ENCODE assay signal across 8 cellular contexts in the genomic region with DNA sequence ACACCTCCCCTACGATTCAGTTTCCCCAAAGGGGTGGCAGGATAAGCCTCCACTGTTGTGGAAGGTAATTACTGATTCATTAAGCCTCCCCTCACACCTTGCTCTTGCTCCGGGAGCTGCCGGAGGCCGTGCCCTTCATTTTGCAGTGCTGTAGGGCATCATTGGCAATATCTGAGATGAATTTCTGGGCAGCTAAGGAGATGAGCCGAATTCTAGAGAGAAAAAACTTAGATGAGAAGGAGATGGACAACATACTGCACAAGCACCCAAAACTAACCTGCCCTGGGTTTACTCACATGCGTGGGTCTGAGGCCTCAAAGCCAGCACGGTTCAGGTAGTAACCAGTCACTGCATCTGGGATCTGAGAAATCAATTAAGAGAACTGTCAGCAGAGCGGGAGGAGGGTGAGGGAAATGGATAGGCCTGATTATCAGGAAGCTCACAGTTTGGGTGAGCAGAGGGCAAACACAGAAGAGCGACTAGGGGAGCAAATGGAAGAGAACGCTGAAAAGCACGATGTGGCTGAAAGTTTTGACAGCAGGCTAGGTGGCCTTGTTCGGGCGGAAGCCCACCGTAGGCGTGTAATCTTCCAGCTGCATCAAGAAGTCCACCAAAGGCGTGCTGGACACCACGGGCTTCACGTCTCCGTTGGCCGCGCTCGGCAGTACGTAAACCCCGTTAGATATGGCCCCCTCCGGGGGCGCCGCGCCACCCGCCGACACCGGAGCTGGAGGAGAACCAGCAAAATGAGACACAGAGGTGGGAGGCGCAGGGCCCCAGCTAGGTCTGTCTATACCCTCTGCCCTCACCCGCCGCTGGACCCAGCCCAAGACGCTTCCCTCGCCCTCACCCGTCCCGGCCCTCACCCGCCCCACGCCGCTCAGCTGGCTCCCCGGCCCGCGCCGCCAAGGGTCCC. TPM values are rescaled to one million over a fixed set of nuclear protein-coding genes. Genes with fewer than 3 reads are reported as not detected.
DNase-seq lines count a peak whose midpoint lies in the region; ATAC-seq and TF ChIP-seq lines count a peak whose summit lies in the region.

No MANE protein-coding gene starts in this region.

- H3K27ac ChIP-seq in CD4-positive, alpha-beta T cell (ENCODE audit: low read depth, low read length) = peak overlapping the region; percentile 84
- H3K27ac ChIP-seq in HL-60 (replicated peaks) (peak overlapping the region; percentile 82), neutrophil (peak overlapping the region; percentile 98)

- no peaks in the 10 kb centered on the region for H3K27me3 Mint-ChIP-seq in CD4-positive, alpha-beta T cell
- no peaks in the 10 kb centered on the region for H3K27me3 Mint-ChIP-seq in activated CD8-positive, alpha-beta T cell treated with anti-CD3 and anti-CD28 coated beads for 36 hours

- H3K27me3 ChIP-seq in CD4-positive, alpha-beta T cell (ENCODE audit: control insufficient read depth, insufficient read depth, low read length) = no peaks in the 10 kb centered on the region
- H3K27me3 ChIP-seq in HL-60 (ENCODE audit: insufficient read depth, poor library complexity, severe bottlenecking) (no peaks in the 10 kb centered on the region), neutrophil (no peaks in the 10 kb centered on the region)

- no peaks in the 10 kb centered on the region for H3K9me3 Mint-ChIP-seq in CD4-positive, alpha-beta T cell
- H3K9me3 Mint-ChIP-seq in activated CD8-positive, alpha-beta T cell treated with anti-CD3 and anti-CD28 coated beads for 36 hours = no peaks in the 10 kb centered on the region

- peaks cover 38% of the 10 kb centered on the region for H3K4me1 Mint-ChIP-seq in CD4-positive, alpha-beta T cell (ENCODE audit: low read depth)
- peaks cover 45% of the 10 kb centered on the region for H3K4me1 Mint-ChIP-seq in activated CD8-positive, alpha-beta T cell treated with anti-CD3 and anti-CD28 coated beads for 36 hours (ENCODE audit: low read depth)

- H3K9me3 ChIP-seq in CD4-positive, alpha-beta T cell (ENCODE audit: control insufficient read depth, low read length) = no peaks in the 10 kb centered on the region
- H3K9me3 ChIP-seq in neutrophil = no peaks in the 10 kb centered on the region

- H3K36me3 ChIP-seq in neutrophil = peaks cover 69% of the 10 kb centered on the region

- peak in 7 of 10 experiments; percentile 11 to 53 (median 25) for DNase-seq in CD4-positive, alpha-beta T cell
- DNase-seq in HL-60 (ENCODE audit: low read depth in 1 of 2, low spot score in 1 of 2) (peak in 1 of 2 experiments; percentile 21), fibroblast of the aortic adventitia (ENCODE audit: low read depth) (peak; percentile 19), NCI-H2171 (lab: John Stamatoyannopoulos, UW) (no peak), NCI-H345 (lab: John Stamatoyannopoulos, UW) (no peak)
- peak; percentile 40 for DNase-seq in activated CD8-positive, alpha-beta T cell treated with anti-CD3 and anti-CD28 coated beads for 36 hours

- peak; percentile 6 for ATAC-seq in CD4-positive, alpha-beta T cell (ENCODE audit: poor library complexity)
- ATAC-seq in GM19463 (IDR thresholded peaks at IDR 0.05; ENCODE audit: unreplicated experiment) = peak; percentile 12
- peak; percentile 2 for ATAC-seq in activated CD8-positive, alpha-beta T cell treated with anti-CD3 and anti-CD28 coated beads for 36 hours

- TF ChIP-seq CTCF in CD4-positive, alpha-beta T cell (IDR thresholded peaks at IDR 0.05) = no peak
- TF ChIP-seq CTCF in HL-60 (IDR thresholded peaks at IDR 0.05; ENCODE audit: insufficient read depth, low read length) (no peak), fibroblast of the aortic adventitia (IDR thresholded peaks at IDR 0.05; ENCODE audit: insufficient read depth, low read length) (no peak), neutrophil (IDR thresholded peaks at IDR 0.05) (no peak)
- no peak for TF ChIP-seq CTCF in activated CD8-positive, alpha-beta T cell treated with anti-CD3 and anti-CD28 coated beads for 36 hours (IDR thresholded peaks at IDR 0.05)

- intact Hi-C loops in CD4-positive, alpha-beta T cell (cut with DNase I, micrococcal nuclease) = loop anchor here (1.0 to 10.0 kb wide), 4 partner anchors 71 to 377 kb away; a partner anchor contains a TSS
- intact Hi-C loops in activated CD8-positive, alpha-beta T cell treated with anti-CD3 and anti-CD28 coated beads for 36 hours (cut with micrococcal nuclease) = loop anchor here (10.0 kb wide), 1 partner anchor 133 kb away; no protein-coding TSS in a partner anchor

- peaks cover 44 to 46% of the 10 kb centered on the region in 2 experiments for H3K4me1 ChIP-seq in neutrophil (ENCODE audit: control insufficient read depth in 1 of 2, insufficient read depth in 1 of 2, low read depth in 1 of 2, low read length in 1 of 2)

- no peak overlapping the region for H3K27ac Mint-ChIP-seq in CD4-positive, alpha-beta T cell
- H3K27ac Mint-ChIP-seq in activated CD8-positive, alpha-beta T cell treated with anti-CD3 and anti-CD28 coated beads for 36 hours = peak overlapping the region; percentile 92

- H3K4me3 Mint-ChIP-seq in CD4-positive, alpha-beta T cell = peak overlapping the region; percentile 92
- H3K4me3 Mint-ChIP-seq in activated CD8-positive, alpha-beta T cell treated with anti-CD3 and anti-CD28 coated beads for 36 hours = no peak overlapping the region

- peaks cover 47% of the 10 kb centered on the region for H3K36me3 Mint-ChIP-seq in CD4-positive, alpha-beta T cell (ENCODE audit: low read depth)
- H3K36me3 Mint-ChIP-seq in activated CD8-positive, alpha-beta T cell treated with anti-CD3 and anti-CD28 coated beads for 36 hours (ENCODE audit: low read depth) = peaks cover 51% of the 10 kb centered on the region

- H3K4me3 ChIP-seq in HL-60 (replicated peaks; ENCODE audit: insufficient read depth, low read length) (peak overlapping the region; percentile 79), fibroblast of the aortic adventitia (ENCODE audit: low read depth, low read length) (peak overlapping the region; percentile 80), neutrophil (ENCODE audit: low read depth in 1 of 2, low read length in 1 of 2) (peak overlapping the region; percentile 79 to 81)

- POLR2A ChIA-PET in CD4-positive, alpha-beta T cell (lab: Charles Lee) = interaction anchor here (0.6 to 4.4 kb wide), 24 partner anchors 8 to 221 kb away, joined by 3 to 134 read pairs (median 7); a partner anchor contains a TSS
- POLR2A ChIA-PET in activated CD8-positive, alpha-beta T cell treated with anti-CD3 and anti-CD28 coated beads for 36 hours (lab: Charles Lee) = interaction anchor here (0.7 to 3.8 kb wide), 9 partner anchors 8 to 72 kb away, joined by 3 to 13 read pairs (median 5); a partner anchor contains a TSS

- CTCF ChIA-PET in CD4-positive, alpha-beta T cell (lab: Charles Lee) = interaction anchor here (0.9 to 2.3 kb wide), 7 partner anchors 7 to 128 kb away, joined by 3 to 21 read pairs (median 6); a partner anchor contains a TSS
- CTCF ChIA-PET in activated CD8-positive, alpha-beta T cell treated with anti-CD3 and anti-CD28 coated beads for 36 hours (lab: Charles Lee) = interaction anchor here (0.7 to 3.0 kb wide), 17 partner anchors 9 to 143 kb away, joined by 3 to 32 read pairs (median 4); a partner anchor contains a TSS

RNA-seq across cellular contexts. Expression of a gene that starts 0.7 kb away (rescaled TPM):
- 100 to 1,000 TPM; 154 to 164 TPM for total RNA-seq in CD4-positive, alpha-beta T cell
- 100 to 1,000 TPM; 151 to 160 TPM for total RNA-seq in activated CD8-positive, alpha-beta T cell treated with anti-CD3 and anti-CD28 coated beads for 36 hours
- total RNA-seq in fibroblast of the aortic adventitia (ENCODE audit: low replicate concordance) = 46.3 and 101 TPM in 2 replicates

RNA-seq across cellular contexts. Expression of a gene that starts 7.8 kb away (rescaled TPM):
- 10 to 100 TPM; 19.2 to 21.0 TPM for total RNA-seq in CD4-positive, alpha-beta T cell
- total RNA-seq in activated CD8-positive, alpha-beta T cell treated with anti-CD3 and anti-CD28 coated beads for 36 hours = 10 to 100 TPM; 70.6 to 71.7 TPM
- total RNA-seq in fibroblast of the aortic adventitia (ENCODE audit: low replicate concordance) = 115 and 145 TPM in 2 replicates

RNA-seq across cellular contexts. Expression of a gene that starts 7.9 kb away (rescaled TPM):
- total RNA-seq in CD4-positive, alpha-beta T cell = 10 to 100 TPM; 29.7 to 34.4 TPM
- total RNA-seq in activated CD8-positive, alpha-beta T cell treated with anti-CD3 and anti-CD28 coated beads for 36 hours = 10 to 100 TPM; 28.1 to 31.4 TPM
- total RNA-seq in fibroblast of the aortic adventitia (ENCODE audit: low replicate concordance) = 49.3 and 60.2 TPM in 2 replicates

RNA-seq across cellular contexts. Expression of a gene that starts 7.9 kb away (rescaled TPM):
- total RNA-seq in CD4-positive, alpha-beta T cell = 10 to 100 TPM; 25.7 to 27.3 TPM
- total RNA-seq in activated CD8-positive, alpha-beta T cell treated with anti-CD3 and anti-CD28 coated beads for 36 hours = 10 to 100 TPM; 39.6 to 43.1 TPM
- total RNA-seq in fibroblast of the aortic adventitia (ENCODE audit: low replicate concordance) = 8.2 and 10.2 TPM in 2 replicates

RNA-seq across cellular contexts. Expression of a gene that starts 44.3 kb away (rescaled TPM):
- 1 to 10 TPM; 9.7 TPM for total RNA-seq in CD4-positive, alpha-beta T cell
- total RNA-seq in activated CD8-positive, alpha-beta T cell treated with anti-CD3 and anti-CD28 coated beads for 36 hours = 1 to 10 TPM; 1.6 TPM
- total RNA-seq in fibroblast of the aortic adventitia (ENCODE audit: low replicate concordance) = 5.2 and 19.0 TPM in 2 replicates

Comparison
In these comparisons a context has a peak if more than half of its experiments do, and no peak if none do; other contexts are left out.
1. DNase-seq: peak in CD4-positive, alpha-beta T cell (7 of 10), activated CD8-positive, alpha-beta T cell treated with anti-CD3 and anti-CD28 coated beads for 36 hours (single experiment) and fibroblast of the aortic adventitia (single experiment); none in NCI-H2171 (single experiment) and NCI-H345 (single experiment).
2. Peak in every context shown above with its lines, with median percentiles within 50 percentile points of each other: ATAC-seq, H3K27ac ChIP-seq and H3K4me3 ChIP-seq.